ENCODE assay signal across 17 cellular contexts in genomic region chr9:129873563-129873962, GRCh38. TPM values are rescaled to one million over a fixed set of nuclear protein-coding genes. Genes with fewer than 3 reads are reported as not detected.
DNase-seq lines count a peak whose midpoint lies in the region; ATAC-seq, FAIRE-seq and TF ChIP-seq lines count a peak whose summit lies in the region.
"Had no signal": no experiment of that assay in that cellular context is flagged by ENCODE, and none has a peak within 500 bp of the region (broad histone marks: within the 10 kb centered on the region; RNA-seq: fewer than 3 reads in every experiment).

No MANE protein-coding gene starts in this region.

- peaks cover 63% of the 10 kb centered on the region for H3K36me3 ChIP-seq in thymus (ENCODE audit: control insufficient read depth, insufficient read depth)

- CTCF ChIA-PET in activated naive CD4-positive, alpha-beta T cell treated with anti-CD3 and anti-CD28 coated beads, Interleukin-2, amount 10 ng/mL, durations not matched to agents 7 days and 5 days (lab: Charles Lee), result interaction anchor here (0.7 kb wide), 1 partner anchor 13 kb away, joined by 7 read pairs; no protein-coding TSS in a partner anchor

- H3K9me3 ChIP-seq in thymus (ENCODE audit: control insufficient read depth), result peaks cover 1% of the 10 kb centered on the region

- peak overlapping the region; percentile 49 for H3K27ac ChIP-seq in thymus (ENCODE audit: low read depth)

- TF ChIP-seq CTCF in glutamatergic neuron (IDR thresholded peaks at IDR 0.05; ENCODE audit: partially characterized antibody, unreplicated experiment), result no peak

- peaks cover 56% of the 10 kb centered on the region for H3K4me1 Mint-ChIP-seq in activated naive CD4-positive, alpha-beta T cell treated with anti-CD3 and anti-CD28 coated beads, Interleukin-2, amount 10 ng/mL, durations not matched to agents 7 days and 5 days
- H3K4me1 Mint-ChIP-seq in IgD-negative memory B cell, result peaks cover 0 to 9% (median 6%) of the 10 kb centered on the region in 3 donors
- peaks cover 20% of the 10 kb centered on the region for H3K4me1 Mint-ChIP-seq in glutamatergic neuron (ENCODE audit: low read depth, unreplicated experiment)
- H3K4me1 Mint-ChIP-seq: GM23338 had no signal

- no peak for DNase-seq in activated naive CD4-positive, alpha-beta T cell treated with anti-CD3 and anti-CD28 coated beads, Interleukin-2, amount 10 ng/mL, durations not matched to agents 7 days and 5 days
- DNase-seq in activated naive CD4-positive, alpha-beta T cell treated with Interleukin-2 at 50 U/mL for 16 hours, result no peak
- DNase-seq in glutamatergic neuron (no peak), frontal cortex (ENCODE audit: low spot score in 2 of 2) (no peak)
- DNase-seq: AML-193, HFFc6, KG1, NCI-H1092, NCI-H1694, NCI-H2107, NCI-H345, NCI-H526 treated with DMSO at 0.1 percent for 48 hours, PC-3 had no signal

- peaks cover 26% of the 10 kb centered on the region for H3K4me1 ChIP-seq in thymus (ENCODE audit: control insufficient read depth, insufficient read depth, low read length)

- no peak overlapping the region for H3K4me3 Mint-ChIP-seq in activated naive CD4-positive, alpha-beta T cell treated with anti-CD3 and anti-CD28 coated beads, Interleukin-2, amount 10 ng/mL, durations not matched to agents 7 days and 5 days
- no peak overlapping the region for H3K4me3 Mint-ChIP-seq in IgD-negative memory B cell
- no peak overlapping the region for H3K4me3 Mint-ChIP-seq in glutamatergic neuron (ENCODE audit: unreplicated experiment)
- H3K4me3 Mint-ChIP-seq: GM23338, HFFc6 had no signal

- no peak for ATAC-seq in GM21423 (IDR thresholded peaks at IDR 0.05; ENCODE audit: unreplicated experiment)
- ATAC-seq: GM23338, PC-3 had no signal

- H3K9me3 Mint-ChIP-seq in activated naive CD4-positive, alpha-beta T cell treated with anti-CD3 and anti-CD28 coated beads, Interleukin-2, amount 10 ng/mL, durations not matched to agents 7 days and 5 days, result no peaks in the 10 kb centered on the region
- H3K9me3 Mint-ChIP-seq in IgD-negative memory B cell (no peaks in the 10 kb centered on the region), glutamatergic neuron (ENCODE audit: unreplicated experiment) (peaks cover 29% of the 10 kb centered on the region)
- H3K9me3 Mint-ChIP-seq: GM23338, HFFc6 had no signal

- FAIRE-seq in frontal cortex (lab: Jason Lieb, UNC), result no peak

- 88% methylated on average over 12 of the region's 12 CpGs for WGBS in thymus

- peaks cover 65% of the 10 kb centered on the region for H3K36me3 Mint-ChIP-seq in activated naive CD4-positive, alpha-beta T cell treated with anti-CD3 and anti-CD28 coated beads, Interleukin-2, amount 10 ng/mL, durations not matched to agents 7 days and 5 days
- peaks cover 7% of the 10 kb centered on the region for H3K36me3 Mint-ChIP-seq in IgD-negative memory B cell
- peaks cover 4% of the 10 kb centered on the region for H3K36me3 Mint-ChIP-seq in glutamatergic neuron (ENCODE audit: unreplicated experiment)

- H3K27me3 Mint-ChIP-seq in activated naive CD4-positive, alpha-beta T cell treated with anti-CD3 and anti-CD28 coated beads, Interleukin-2, amount 10 ng/mL, durations not matched to agents 7 days and 5 days, result no peaks in the 10 kb centered on the region
- no peaks in the 10 kb centered on the region for H3K27me3 Mint-ChIP-seq in IgD-negative memory B cell
- peaks cover 30% of the 10 kb centered on the region for H3K27me3 Mint-ChIP-seq in glutamatergic neuron (ENCODE audit: unreplicated experiment)

- no peaks in the 10 kb centered on the region for H3K27me3 ChIP-seq in thymus (ENCODE audit: control insufficient read depth, insufficient read depth)

- H3K4me3 ChIP-seq in thymus (ENCODE audit: low read length), result no peak overlapping the region
- H3K4me3 ChIP-seq: GM23338 had no signal

- peak overlapping the region; percentile 88 for H3K27ac Mint-ChIP-seq in activated naive CD4-positive, alpha-beta T cell treated with anti-CD3 and anti-CD28 coated beads, Interleukin-2, amount 10 ng/mL, durations not matched to agents 7 days and 5 days
- peak overlapping the region in 2 of 3 donors; percentile 23 to 43 for H3K27ac Mint-ChIP-seq in IgD-negative memory B cell
- H3K27ac Mint-ChIP-seq in glutamatergic neuron (ENCODE audit: unreplicated experiment), result peak overlapping the region; percentile 66
- H3K27ac Mint-ChIP-seq: GM23338, HFFc6 had no signal

RNA-seq across cellular contexts. Expression of gene USP20, which starts 38.3 kb away (rescaled TPM):
- 24.5 TPM for polyA plus RNA-seq in IgD-negative memory B cell
- total RNA-seq in glutamatergic neuron (ENCODE audit: unreplicated experiment), result 93.5 TPM
- 175 TPM for polyA plus RNA-seq in thymus
- 11.8 TPM for total RNA-seq in frontal cortex

RNA-seq across cellular contexts. Expression of gene C9orf78, which starts 38.5 kb away (rescaled TPM):
- polyA plus RNA-seq in IgD-negative memory B cell, result 119 TPM
- total RNA-seq in glutamatergic neuron (ENCODE audit: unreplicated experiment), result 46.1 TPM
- polyA plus RNA-seq in thymus, result 95.0 TPM
- total RNA-seq in frontal cortex, result 53.8 TPM

RNA-seq across cellular contexts. Expression of gene TOR1A, which starts 49.6 kb away (rescaled TPM):
- polyA plus RNA-seq in IgD-negative memory B cell (56.8 TPM), thymus (30.0 TPM)
- total RNA-seq in glutamatergic neuron (ENCODE audit: unreplicated experiment) (42.3 TPM), frontal cortex (21.6 TPM)

Comparison
In these comparisons a context has a peak if more than half of its experiments do, and no peak if none do; other contexts are left out.
1. H3K27ac Mint-ChIP-seq: peak in every context shown above with its lines; median percentile 88 in activated naive CD4-positive, alpha-beta T cell treated with anti-CD3 and anti-CD28 coated beads, Interleukin-2, amount 10 ng/mL, durations not matched to agents 7 days and 5 days; 66 in glutamatergic neuron; 33 in IgD-negative memory B cell.